8 cellular contexts compared by ENCODE assay signal in genomic region chr1:161153682-161154337, GRCh38. TPM values are rescaled to one million over a fixed set of nuclear protein-coding genes. Genes with fewer than 3 reads are reported as not detected.
DNase-seq lines count a peak whose midpoint lies in the region; ATAC-seq and TF ChIP-seq lines count a peak whose summit lies in the region.

Gene UFC1 (plus strand): TSS chr1:161153978. CDS start chr1:161153998, 20 bp downstream.

- CTCF ChIA-PET in IMR-90 (lab: Yijun Ruan, JAX) (interaction anchor here (0.7 kb wide), 1 partner anchor 1857 kb away, joined by 3 read pairs; no protein-coding TSS in a partner anchor), OCI-LY7 (lab: Charles Lee; ENCODE audit: unreplicated experiment) (no interaction called here)

- H2AK5ac ChIP-seq in IMR-90 (ENCODE audit: low read depth, low read length), result peak within 1 kb of the TSS; percentile 79

- peak within 1 kb of the TSS; percentile 76 for H3K4me3 ChIP-seq in IMR-90 (ENCODE audit: insufficient read depth, low read depth, low read length)
- peak within 1 kb of the TSS; percentile 73 for H3K4me3 ChIP-seq in OCI-LY7 (ENCODE audit: low read depth, low read length, poor library complexity, severe bottlenecking)
- peak within 1 kb of the TSS; percentile 99 for H3K4me3 ChIP-seq in epithelial cell of esophagus (ENCODE audit: low read length)
- peak within 1 kb of the TSS; percentile 65 for H3K4me3 ChIP-seq in mucosa of descending colon

- TF ChIP-seq CTCF in IMR-90 (conservative IDR thresholded peaks at IDR 0.05; ENCODE audit: low read depth, low read length) (no peak), OCI-LY7 (conservative IDR thresholded peaks at IDR 0.05; ENCODE audit: low read length) (no peak), epithelial cell of esophagus (IDR thresholded peaks at IDR 0.05; ENCODE audit: insufficient read depth, low read depth, low read length, missing control alignments) (no peak), mucosa of descending colon (IDR thresholded peaks at IDR 0.05) (no peak)

- H2BK20ac ChIP-seq in IMR-90 (ENCODE audit: low read depth, low read length), result peak within 1 kb of the TSS; percentile 95

- no peaks in the 10 kb centered on the region for H4K20me1 ChIP-seq in IMR-90 (ENCODE audit: insufficient read depth, low read length)
- no peaks in the 10 kb centered on the region for H4K20me1 ChIP-seq in OCI-LY7 (ENCODE audit: insufficient read depth, low read length)

- intact Hi-C loops in IMR-90 (cut with micrococcal nuclease) (no loop called here), OCI-LY7 (cut with micrococcal nuclease; ENCODE audit: unreplicated experiment) (loop anchor here (2.0 kb wide), 1 partner anchor 85 kb away; the partner anchor contains the start of gene ARHGAP30), mucosa of descending colon (cut with DNase I, micrococcal nuclease) (no loop called here)

- peaks cover 9% of the 10 kb centered on the region for H3K9me1 ChIP-seq in IMR-90 (ENCODE audit: insufficient read depth, low read length)

- H3K79me2 ChIP-seq in OCI-LY7 (ENCODE audit: insufficient read depth, low read depth, low read length), result peaks cover 9% of the 10 kb centered on the region; the same call in 1 of the 2 replicates

- H3K9me2 ChIP-seq in OCI-LY7 (ENCODE audit: insufficient read depth, low read length), result no peaks in the 10 kb centered on the region

- peak within 1 kb of the TSS; percentile 88 for H2BK15ac ChIP-seq in IMR-90 (ENCODE audit: low read depth, low read length)

- H3K9ac ChIP-seq in IMR-90 (ENCODE audit: low read depth, low read length), result peak within 1 kb of the TSS; percentile 99

- dilution Hi-C loops in IMR-90 (cut with HindIII; ENCODE audit: low sequenced_read_pairs, unreplicated experiment), result no loop called here

- H3K27ac ChIP-seq in IMR-90 (ENCODE audit: insufficient read depth, low read length), result peak within 1 kb of the TSS; percentile 95
- H3K27ac ChIP-seq in OCI-LY7 (ENCODE audit: low read depth, low read length, poor library complexity, severe bottlenecking), result peak within 1 kb of the TSS; percentile 79

- peak; percentile 93 for TF ChIP-seq POLR2A in IMR-90 (IDR thresholded peaks at IDR 0.05; ENCODE audit: low read depth, low read length)

- peak; percentile 96 for DNase-seq in COLO829 (ENCODE audit: low spot score)
- DNase-seq in IMR-90, result peak; percentile 92
- peak; percentile 95 for DNase-seq in OCI-LY7 (ENCODE audit: low spot score)
- DNase-seq in activated CD8-positive, alpha-beta memory T cell treated with anti-CD3 and anti-CD28 coated beads, Interleukin-2, amount 50 U/mL, for 48 hours, result peak; percentile 87
- DNase-seq in epithelial cell of esophagus (ENCODE audit: low read depth), result peak; percentile 91
- peak; percentile 81 to 87 (median 85) for DNase-seq in mucosa of descending colon
- peak; percentile 55 for DNase-seq in stimulated activated CD8-positive, alpha-beta memory T cell treated with anti-CD3 and anti-CD28 coated beads, Interleukin-4, amount 100 ng/mL, for 24 hours (ENCODE audit: low read depth)

- peak within 1 kb of the TSS; percentile 99 for H4K91ac ChIP-seq in IMR-90 (ENCODE audit: insufficient read depth, low read depth, low read length)

- POLR2A ChIA-PET in IMR-90 (lab: Charles Lee; ENCODE audit: unreplicated experiment) (interaction anchor here (1.3 kb wide), 1 partner anchor 13 kb away, joined by 5 read pairs; no protein-coding TSS in a partner anchor), OCI-LY7 (lab: Charles Lee) (interaction anchor here (0.6 to 2.8 kb wide), 10 partner anchors 8 to 348 kb away, joined by 3 to 18 read pairs (median 4); partner anchors contain the start of genes ARHGAP30 and PPOX)

- BruUV-seq in IMR-90 (replicated peaks; lab: Mats Ljungman, UMichigan) (no TSS peak), OCI-LY7 (replicated peaks; lab: Mats Ljungman, UMichigan) (TSS peak; percentile 99)

- peaks cover 10 to 23% of the 10 kb centered on the region in 2 experiments; a peak in 3 of 4 replicates for H3K79me1 ChIP-seq in IMR-90 (ENCODE audit: low read depth in 1 of 2, low read length in 2 of 2)

- H2AK9ac ChIP-seq in IMR-90 (replicated peaks; ENCODE audit: low read depth, low read length, poor library complexity), result peak within 1 kb of the TSS; percentile 97

- peak within 1 kb of the TSS; percentile 97 for H3K18ac ChIP-seq in IMR-90 (ENCODE audit: low read depth, low read length)

- in situ Hi-C loops in IMR-90 (cut with MboI; ENCODE audit: low sequenced_read_pairs), result no loop called here

- H3K9me3 ChIP-seq in IMR-90 (ENCODE audit: control insufficient read depth, insufficient read depth, low read length), result no peaks in the 10 kb centered on the region
- H3K9me3 ChIP-seq in OCI-LY7 (ENCODE audit: low read length), result no peaks in the 10 kb centered on the region
- H3K9me3 ChIP-seq in mucosa of descending colon, result no peaks in the 10 kb centered on the region

- H3K27me3 ChIP-seq in IMR-90 (ENCODE audit: control insufficient read depth, insufficient read depth, low read length), result no peaks in the 10 kb centered on the region

- H4K5ac ChIP-seq in IMR-90 (ENCODE audit: low read depth, low read length), result peak within 1 kb of the TSS; percentile 98

- peak within 1 kb of the TSS; percentile 99 for H3K23ac ChIP-seq in IMR-90 (ENCODE audit: low read depth, low read length)

- peak within 1 kb of the TSS; percentile 100 for H3K14ac ChIP-seq in IMR-90 (replicated peaks; ENCODE audit: low read depth, low read length)

- ATAC-seq in GM21390 (IDR thresholded peaks at IDR 0.05; ENCODE audit: unreplicated experiment), result peak; percentile 89
- ATAC-seq in IMR-90 (ENCODE audit: low read depth), result peak; percentile 98
- ATAC-seq in mucosa of descending colon, result peak; percentile 96

- H3K36me3 ChIP-seq in IMR-90 (ENCODE audit: control insufficient read depth, insufficient read depth, low read length) (peaks cover 12% of the 10 kb centered on the region), OCI-LY7 (ENCODE audit: insufficient read depth, low read length) (peaks cover 16% of the 10 kb centered on the region; the same call in 1 of the 2 replicates), mucosa of descending colon (ENCODE audit: low read depth) (no peaks in the 10 kb centered on the region)

- H3K4me1 ChIP-seq in IMR-90 (ENCODE audit: control insufficient read depth, insufficient read depth, low read length) (peaks cover 1% of the 10 kb centered on the region; the same call in 1 of the 2 replicates), OCI-LY7 (ENCODE audit: insufficient read depth, low read length, poor library complexity, severe bottlenecking) (peaks cover 20% of the 10 kb centered on the region), mucosa of descending colon (ENCODE audit: low read depth) (peaks cover 16% of the 10 kb centered on the region)

- peak within 1 kb of the TSS; percentile 98 for H2AFZ ChIP-seq in IMR-90 (replicated peaks; ENCODE audit: low read length, poor library complexity)
- peak within 1 kb of the TSS; percentile 92 for H2AFZ ChIP-seq in OCI-LY7 (ENCODE audit: low read length)

- peak within 1 kb of the TSS; percentile 99 for H2BK120ac ChIP-seq in IMR-90 (ENCODE audit: low read depth, low read length)

- H3K4me2 ChIP-seq in IMR-90 (ENCODE audit: low read depth, low read length) (peak within 1 kb of the TSS; percentile 90), OCI-LY7 (ENCODE audit: low read length) (peak within 1 kb of the TSS; percentile 67)

- TF ChIP-seq RAD21 in IMR-90 (IDR thresholded peaks at IDR 0.05; ENCODE audit: low read length), result no peak

- peak within 1 kb of the TSS; percentile 100 for H3K4ac ChIP-seq in IMR-90 (ENCODE audit: low read depth, low read length)

- peak within 1 kb of the TSS; percentile 63 to 100 for H4K8ac ChIP-seq in IMR-90 (ENCODE audit: low read depth in 2 of 2, low read length in 2 of 2)

- peak within 1 kb of the TSS; percentile 97 for H2BK5ac ChIP-seq in IMR-90 (ENCODE audit: low read depth, low read length, poor library complexity, severe bottlenecking)

- WGBS in IMR-90 (ENCODE audit: extremely low coverage in 2 of 2, insufficient read length in 1 of 2), 2 experiments, result 0% methylated on average over 9 of the region's 33 CpGs; no CpG with 5 or more reads in 1 of the 2 experiments

- H3K56ac ChIP-seq in IMR-90 (ENCODE audit: extremely low read depth, insufficient read depth, low read length), result peak within 1 kb of the TSS; percentile 99

TF ChIP-seq in IMR-90, 13 proteins besides CTCF, POLR2A, EP300 and RAD21:
- TF ChIP-seq USF2 (IDR thresholded peaks at IDR 0.05; ENCODE audit: low read depth, low read length) (0 out of 2 replicates have a peak, but pooled peaks have one; percentile 4), RCOR1 (IDR thresholded peaks at IDR 0.05; ENCODE audit: insufficient replicate concordance, low read length) (no peak), SMC3 (IDR thresholded peaks at IDR 0.05; ENCODE audit: low read depth, low read length) (no peak), MXI1 (IDR thresholded peaks at IDR 0.05; ENCODE audit: borderline replicate concordance, low read depth, low read length) (peak; percentile 82; the same call in 1 of the 2 replicates), CEBPB (IDR thresholded peaks at IDR 0.05; ENCODE audit: low read depth, low read length) (peak; percentile 43; the same call in 1 of the 2 replicates), BHLHE40 (IDR thresholded peaks at IDR 0.05; ENCODE audit: low read depth, low read length) (0 out of 2 replicates have a peak, but pooled peaks have one; percentile 10)

RNA-seq across cellular contexts. Expression of gene UFC1, which starts in this region (rescaled TPM):
- total RNA-seq in IMR-90 (2012; rRNA removed) (134 and 137 TPM in 2 replicates), OCI-LY7 (2022) (79.4 and 80.9 TPM in 2 replicates), mucosa of descending colon (100 to 1,000 TPM in 1 of 3 donors, 10 to 100 TPM in 2; 88.6 to 114 (median 90.6) TPM)
- 113 and 140 TPM in 2 replicates for polyA plus RNA-seq in IMR-90 (2012; rRNA removed)
- 46.4 and 59.8 TPM in 2 replicates for polyA plus RNA-seq in IMR-90 (2012; cell fraction: cytosol; rRNA removed)
- 10.2 and 65.4 TPM in 2 replicates for polyA plus RNA-seq in IMR-90 (2012; cell fraction: nucleus; rRNA removed; ENCODE audit: low replicate concordance)
- total RNA-seq in OCI-LY7 (2014; rRNA removed; shearing (Covaris generic)), result 61.2 and 87.7 TPM in 2 replicates

Comparison
In these comparisons a context has a peak if more than half of its experiments do, and no peak if none do; other contexts are left out.
1. Peak in every context shown above with its lines: DNase-seq, ATAC-seq, H3K4me3 ChIP-seq and H3K27ac ChIP-seq.